In the genomic region with DNA sequence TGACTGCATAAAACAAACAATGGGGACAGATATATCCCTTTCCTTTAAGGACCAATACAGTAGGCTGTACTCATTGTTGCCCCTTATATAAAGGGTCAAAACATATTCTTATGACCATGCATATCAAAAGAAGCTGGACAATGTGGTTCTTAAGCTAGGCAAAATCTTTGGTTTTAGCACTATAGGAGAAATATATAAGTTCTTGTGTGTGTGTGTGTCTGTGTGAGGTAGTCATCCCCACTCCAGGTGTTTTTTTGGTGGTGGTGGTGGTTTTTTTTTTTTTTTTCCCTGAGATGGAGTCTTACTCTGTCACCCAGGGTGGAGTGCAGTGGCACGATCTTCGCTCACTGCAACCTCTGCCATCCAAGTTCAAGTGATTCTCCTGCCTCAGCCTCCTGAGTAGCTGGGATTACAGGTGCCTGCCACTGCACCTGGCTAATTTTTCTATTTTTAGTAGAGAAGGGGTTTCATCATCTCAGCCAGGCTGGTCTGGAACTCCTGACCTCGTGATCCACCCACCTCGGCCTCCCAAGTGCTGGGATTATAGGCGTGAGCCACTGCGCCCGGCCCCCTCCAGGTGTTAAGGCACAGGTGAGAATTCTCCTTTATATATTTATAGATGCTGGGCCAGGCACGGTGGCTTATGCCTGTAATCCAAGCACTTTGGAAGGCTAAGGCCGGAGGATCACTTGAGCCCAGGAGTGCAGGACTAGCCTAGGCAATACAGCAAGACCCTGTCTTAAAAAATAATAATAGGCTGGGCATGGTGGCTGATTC, we compare ENCODE assay signal across 29 cellular contexts.
"Had no signal": no experiment of that assay in that cellular context is flagged by ENCODE, and none has a peak within 500 bp of the region (broad histone marks: within the 10 kb centered on the region; RNA-seq: fewer than 3 reads in every experiment).

No MANE protein-coding gene starts in this region.

- H3K4me3 ChIP-seq: adrenal gland, body of pancreas, coronary artery, dorsolateral prefrontal cortex had no signal

- H3K4me1 ChIP-seq: adrenal gland, body of pancreas had no signal

- H3K27me3 Mint-ChIP-seq: activated CD4-positive, alpha-beta memory T cell treated with anti-CD3 and anti-CD28 coated beads for 36 hours; activated CD8-positive, alpha-beta memory T cell treated with anti-CD3 and anti-CD28 coated beads, Interleukin-2, amount 10 ng/mL, durations not matched to agents 7 days and 5 days; activated naive CD4-positive, alpha-beta T cell treated with anti-CD3 and anti-CD28 coated beads, Interleukin-2, amount 50 U/mL, for 24 hours; activated naive CD8-positive, alpha-beta T cell treated with anti-CD3 and anti-CD28 coated beads for 36 hours; activated naive CD8-positive, alpha-beta T cell treated with anti-CD3 and anti-CD28 coated beads, Interleukin-2, amount 50 U/mL, for 24 hours; dendritic cell treated with granulocyte-macrophage colony-stimulating factor and Interleukin-4, amounts not matched to agents 40 ng/mL and 50 ng/mL, for 4 days had no signal

- H3K4me3 Mint-ChIP-seq: activated CD4-positive, alpha-beta memory T cell treated with anti-CD3 and anti-CD28 coated beads for 36 hours; activated CD8-positive, alpha-beta memory T cell treated with anti-CD3 and anti-CD28 coated beads, Interleukin-2, amount 10 ng/mL, durations not matched to agents 7 days and 5 days; activated CD8-positive, alpha-beta T cell treated with anti-CD3 and anti-CD28 coated beads, Interleukin-2, amount 10 ng/mL, durations not matched to agents 7 days and 5 days; activated naive CD4-positive, alpha-beta T cell treated with anti-CD3 and anti-CD28 coated beads for 36 hours; activated naive CD4-positive, alpha-beta T cell treated with anti-CD3 and anti-CD28 coated beads, Interleukin-2, amount 50 U/mL, for 24 hours; activated naive CD8-positive, alpha-beta T cell treated with anti-CD3 and anti-CD28 coated beads for 36 hours; activated naive CD8-positive, alpha-beta T cell treated with anti-CD3 and anti-CD28 coated beads, Interleukin-2, amount 50 U/mL, for 24 hours; activated T-helper 1 cell treated with anti-CD3 and anti-CD28 coated beads, Interleukin-12 subunit alpha, Interleukin-12 subunit beta, Interleukin-2, Interleukin-4 antibody, amounts not matched to agents 30 ng/mL and 10 ng/mL and 1 ng/mL, durations not matched to agents 14 hours and 24 hours and 36 hours; dendritic cell treated with granulocyte-macrophage colony-stimulating factor and Interleukin-4, amounts not matched to agents 40 ng/mL and 50 ng/mL, for 4 days; endodermal cell had no signal

- H3K9me3 ChIP-seq: adrenal gland, body of pancreas had no signal

- DNase-seq: activated CD4-positive, alpha-beta memory T cell treated with anti-CD3 and anti-CD28 coated beads for 36 hours; activated CD4-positive, alpha-beta T cell treated with anti-CD3 and anti-CD28 coated beads for 1 hour; activated CD4-positive, alpha-beta T cell treated with anti-CD3 and anti-CD28 coated beads for 4 hours; activated CD4-positive, alpha-beta T cell treated with anti-CD3 and anti-CD28 coated beads, Interleukin-2, amount 50 U/mL, for 1 hour; activated CD8-positive, alpha-beta memory T cell treated with anti-CD3 and anti-CD28 coated beads, Interleukin-2, amount 10 ng/mL, durations not matched to agents 7 days and 5 days; activated CD8-positive, alpha-beta memory T cell treated with anti-CD3 and anti-CD28 coated beads, Interleukin-2, amount 50 U/mL, for 4 hours; activated CD8-positive, alpha-beta T cell treated with anti-CD3 and anti-CD28 coated beads, Interleukin-2, amount 10 ng/mL, durations not matched to agents 7 days and 5 days; activated effector memory CD4-positive, alpha-beta T cell treated with anti-CD3 and anti-CD28 coated beads, Interleukin-2, amount 50 U/mL, for 16 hours; activated naive CD4-positive, alpha-beta T cell treated with anti-CD3 and anti-CD28 coated beads for 36 hours; activated naive CD8-positive, alpha-beta T cell treated with anti-CD3 and anti-CD28 coated beads for 36 hours; activated naive CD8-positive, alpha-beta T cell treated with anti-CD3 and anti-CD28 coated beads, Interleukin-2, amount 50 U/mL, for 24 hours; activated T-cell treated with anti-CD3 and anti-CD28 coated beads, Interleukin-2, amount 50 U/mL, for 1 hour; activated T-cell treated with anti-CD3 and anti-CD28 coated beads, Interleukin-2, amount 50 U/mL, for 48 hours; adrenal gland; amygdala; body of pancreas; central memory CD4-positive, alpha-beta T cell; cerebellar nuclear complex; dorsolateral prefrontal cortex; effector memory CD4-positive, alpha-beta T cell; endodermal cell; foreskin fibroblast; T-helper 2 cell had no signal

- H3K27ac ChIP-seq: adrenal gland, body of pancreas, coronary artery, dorsolateral prefrontal cortex had no signal

- H3K27me3 ChIP-seq: adrenal gland, body of pancreas, dorsolateral prefrontal cortex had no signal

- H3K27ac Mint-ChIP-seq: activated CD4-positive, alpha-beta memory T cell treated with anti-CD3 and anti-CD28 coated beads for 36 hours; activated CD8-positive, alpha-beta memory T cell treated with anti-CD3 and anti-CD28 coated beads, Interleukin-2, amount 10 ng/mL, durations not matched to agents 7 days and 5 days; activated CD8-positive, alpha-beta T cell treated with anti-CD3 and anti-CD28 coated beads, Interleukin-2, amount 10 ng/mL, durations not matched to agents 7 days and 5 days; activated naive CD4-positive, alpha-beta T cell treated with anti-CD3 and anti-CD28 coated beads for 36 hours; activated naive CD8-positive, alpha-beta T cell treated with anti-CD3 and anti-CD28 coated beads for 36 hours; activated naive CD8-positive, alpha-beta T cell treated with anti-CD3 and anti-CD28 coated beads, Interleukin-2, amount 50 U/mL, for 24 hours; activated T-helper 1 cell treated with anti-CD3 and anti-CD28 coated beads, Interleukin-12 subunit alpha, Interleukin-12 subunit beta, Interleukin-2, Interleukin-4 antibody, amounts not matched to agents 30 ng/mL and 10 ng/mL and 1 ng/mL, durations not matched to agents 14 hours and 24 hours and 36 hours; activated T-helper 2 cell treated with anti-CD3 and anti-CD28 coated beads, Interferon-gamma antibody, Interleukin-2, Interleukin-4, amounts not matched to agents 10 μg/mL and 5 μg/mL and 100 μg/mL, durations not matched to agents 14 hours and 24 hours and 36 hours; dendritic cell treated with granulocyte-macrophage colony-stimulating factor and Interleukin-4, amounts not matched to agents 40 ng/mL and 50 ng/mL, for 4 days; endodermal cell had no signal

- H3K9me3 Mint-ChIP-seq: activated naive CD4-positive, alpha-beta T cell treated with anti-CD3 and anti-CD28 coated beads, Interleukin-2, amount 50 U/mL, for 24 hours; activated naive CD8-positive, alpha-beta T cell treated with anti-CD3 and anti-CD28 coated beads, Interleukin-2, amount 50 U/mL, for 24 hours had no signal

- H3K4me1 Mint-ChIP-seq: activated naive CD8-positive, alpha-beta T cell treated with anti-CD3 and anti-CD28 coated beads, Interleukin-2, amount 50 U/mL, for 24 hours had no signal

- ATAC-seq: activated CD8-positive, alpha-beta memory T cell treated with anti-CD3 and anti-CD28 coated beads, Interleukin-2, amount 10 ng/mL, durations not matched to agents 7 days and 5 days; activated CD8-positive, alpha-beta T cell treated with anti-CD3 and anti-CD28 coated beads, Interleukin-2, amount 10 ng/mL, durations not matched to agents 7 days and 5 days; activated naive CD8-positive, alpha-beta T cell treated with anti-CD3 and anti-CD28 coated beads, Interleukin-2, amount 50 U/mL, for 24 hours; body of pancreas; esophagus mucosa had no signal
